Comparison of ENCODE assay signal across 1 cellular context in the genomic region with DNA sequence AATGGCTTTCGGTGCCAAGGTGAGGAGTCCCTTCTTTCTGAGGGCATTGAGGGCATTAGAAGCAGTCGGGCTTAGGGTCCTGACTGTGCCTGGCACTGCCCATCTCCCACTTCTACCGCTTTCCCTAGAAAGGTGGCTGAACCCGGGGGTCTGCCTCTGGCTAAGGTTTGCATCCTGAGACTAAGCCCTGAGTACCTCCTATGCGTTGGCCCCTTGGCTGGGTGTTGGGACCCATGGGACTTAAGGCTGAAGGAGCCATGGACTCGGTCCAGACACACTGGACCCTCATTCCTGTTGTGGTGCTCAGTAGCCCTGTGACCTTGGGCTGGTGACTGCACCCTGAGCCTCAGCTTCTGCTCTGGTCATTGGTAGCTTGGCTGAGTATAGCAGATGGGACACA.
TF ChIP-seq lines count a peak whose summit lies in the region.

No MANE protein-coding gene starts in this region.

TF ChIP-seq in HCT116, 20 proteins besides CTCF, POLR2A, EP300 and RAD21:
- no peak for TF ChIP-seq REST (IDR thresholded peaks at IDR 0.05; ENCODE audit: low read depth)
- no peak for TF ChIP-seq ZFX (IDR thresholded peaks at IDR 0.05)
- TF ChIP-seq EZH2 (IDR thresholded peaks at IDR 0.05), result no peak
- TF ChIP-seq CBX3 (IDR thresholded peaks at IDR 0.05; ENCODE audit: low read depth), result no peak
TF ChIP-seq in HCT116: peak in this region for 0.
